Comparison of ENCODE assay signal across 18 cellular contexts in genomic region chr2:215918901-215919585, GRCh38.
DNase-seq lines count a peak whose midpoint lies in the region; ATAC-seq and TF ChIP-seq lines count a peak whose summit lies in the region.
"Had no signal": no experiment of that assay in that cellular context is flagged by ENCODE, and none has a peak within 500 bp of the region (broad histone marks: within the 10 kb centered on the region; RNA-seq: fewer than 3 reads in every experiment).

No MANE protein-coding gene starts in this region.

- no CpG with 5 or more reads among the region's 3 CpGs for WGBS in H9 (ENCODE audit: extremely low coverage, insufficient read length, low lambda C conversion rate)
- 47% methylated on average over 3 of the region's 3 CpGs for WGBS in hepatocyte (ENCODE audit: low lambda C conversion rate, missing lambda C conversion rate)
- 66 to 78% (median 69%) methylated on average over 3 of the region's 3 CpGs for WGBS in adrenal gland, 4 donors

- H3K27me3 ChIP-seq in H9 (ENCODE audit: insufficient read depth, low read length) (no peaks in the 10 kb centered on the region), hepatocyte (no peaks in the 10 kb centered on the region), stomach smooth muscle (ENCODE audit: control insufficient read depth in 1 of 2, insufficient read depth in 2 of 2, low read length in 2 of 2) (no peaks in the 10 kb centered on the region), adrenal gland (no peaks in the 10 kb centered on the region)
- H3K27me3 ChIP-seq: BLaER1, cardiac muscle cell, uterus had no signal

- H4K5ac ChIP-seq in H9 (ENCODE audit: insufficient read length, low read depth, low read length) = no peak overlapping the region

- H3K27ac ChIP-seq in H9 (ENCODE audit: insufficient read length, low read depth, low read length) = no peak overlapping the region
- H3K27ac ChIP-seq in hepatocyte = peak overlapping the region; percentile 38
- H3K27ac ChIP-seq in stomach smooth muscle (ENCODE audit: low read length) = peak overlapping the region; percentile 41
- H3K27ac ChIP-seq in adrenal gland = no peak overlapping the region
- H3K27ac ChIP-seq: BLaER1 had no signal

- H3K56ac ChIP-seq in H9 (ENCODE audit: insufficient read length, low read depth, low read length) = no peak overlapping the region

- no peak overlapping the region for H2BK12ac ChIP-seq in H9 (ENCODE audit: insufficient read length, low read depth, low read length)

- no peak for DNase-seq in H9
- DNase-seq in hepatocyte (ENCODE audit: low spot score) = no peak
- no peak for DNase-seq in adrenal gland
- no peak for DNase-seq in cerebellum (ENCODE audit: low spot score)
- no peak for DNase-seq in endothelial cell (ENCODE audit: low spot score)
- DNase-seq: activated CD8-positive, alpha-beta memory T cell treated with anti-CD3 and anti-CD28 coated beads, Interleukin-2, amount 50 U/mL, for 48 hours; activated naive CD4-positive, alpha-beta T cell treated with anti-CD3 and anti-CD28 coated beads, Interleukin-2, amount 10 ng/mL, durations not matched to agents 7 days and 5 days; midbrain; NCI-H187 treated with DMSO at 0.1 percent for 48 hours; NCI-H524 treated with DMSO at 0.1 percent for 48 hours; stimulated activated naive CD4-positive, alpha-beta T cell treated with Interleukin-2 at 50 U/mL for 16 hours; T-helper 17 cell; uterus had no signal

- H3K27ac Mint-ChIP-seq in H9 (peak overlapping the region in 2 of 3 experiments; percentile 32 to 70; a peak in 5 of 7 replicates), endothelial cell (ENCODE audit: unreplicated experiment) (no peak overlapping the region)
- H3K27ac Mint-ChIP-seq: activated naive CD4-positive, alpha-beta T cell treated with anti-CD3 and anti-CD28 coated beads, Interleukin-2, amount 10 ng/mL, durations not matched to agents 7 days and 5 days; T-helper 17 cell had no signal

- H4K20me1 ChIP-seq in H9 (ENCODE audit: control insufficient read depth, insufficient read depth, insufficient read length) = no peaks in the 10 kb centered on the region
- H4K20me1 ChIP-seq in hepatocyte (ENCODE audit: insufficient read depth, poor library complexity, severe bottlenecking) = no peaks in the 10 kb centered on the region
- H4K20me1 ChIP-seq: BLaER1 had no signal

- no peaks in the 10 kb centered on the region for H3K9me2 ChIP-seq in hepatocyte (replicated peaks; ENCODE audit: insufficient read depth)

- TF ChIP-seq CTCF in H9 (conservative IDR thresholded peaks at IDR 0.05) (no peak), hepatocyte (IDR thresholded peaks at IDR 0.05; ENCODE audit: poor library complexity) (no peak), adrenal gland (IDR thresholded peaks at IDR 0.05) (no peak), endothelial cell (IDR thresholded peaks at IDR 0.05; ENCODE audit: unreplicated experiment) (no peak)

- no peaks in the 10 kb centered on the region for H3K79me1 ChIP-seq in H9 (ENCODE audit: insufficient read depth, low read depth, low read length, poor library complexity, severe bottlenecking)

- ATAC-seq in SK-N-SH treated with all-trans-retinoic acid at 6 μM for 48 hours = peak; percentile 9; the same call in 2 of the 3 replicates
- no peak for ATAC-seq in GM18517 (IDR thresholded peaks at IDR 0.05; ENCODE audit: unreplicated experiment)
- ATAC-seq: T-helper 17 cell had no signal

- H3K36me3 ChIP-seq in hepatocyte (replicated peaks; ENCODE audit: insufficient read depth, low read depth) = no peaks in the 10 kb centered on the region
- no peaks in the 10 kb centered on the region for H3K36me3 ChIP-seq in stomach smooth muscle (ENCODE audit: control insufficient read depth in 2 of 2, insufficient read depth in 2 of 2, low read length in 2 of 2)
- no peaks in the 10 kb centered on the region for H3K36me3 ChIP-seq in adrenal gland (replicated peaks in 1 of 2)
- H3K36me3 ChIP-seq: BLaER1, cardiac muscle cell, uterus had no signal

- H2AFZ ChIP-seq in H9 (ENCODE audit: low read length) (no peak overlapping the region), hepatocyte (peak overlapping the region; percentile 21)

- no peak overlapping the region for H3K23ac ChIP-seq in H9 (ENCODE audit: insufficient read length, low read depth, low read length)

- no peak overlapping the region for H4K91ac ChIP-seq in H9 (ENCODE audit: insufficient read length, low read depth, low read length)

- H3K4me2 ChIP-seq in H9 (ENCODE audit: insufficient read depth, insufficient read length, low read length) (no peak overlapping the region), hepatocyte (peak overlapping the region; percentile 7)
- H3K4me2 ChIP-seq: BLaER1 had no signal

- intact Hi-C loops in adrenal gland (cut with DNase I) = loop anchor here (5.0 to 10.0 kb wide), 2 partner anchors 464 to 467 kb away; no protein-coding TSS in a partner anchor

- H2BK20ac ChIP-seq in H9 (ENCODE audit: low read depth, low read length, poor library complexity, severe bottlenecking) = no peak overlapping the region

- TF ChIP-seq POLR2A in adrenal gland (IDR thresholded peaks at IDR 0.05) = no peak

- peaks cover 39 to 63% of the 10 kb centered on the region in 2 experiments for H3K4me1 Mint-ChIP-seq in H9
- peaks cover 3% of the 10 kb centered on the region for H3K4me1 Mint-ChIP-seq in endothelial cell (ENCODE audit: unreplicated experiment)

- H3K4me3 Mint-ChIP-seq in H9 (no peak overlapping the region), endothelial cell (ENCODE audit: unreplicated experiment) (no peak overlapping the region)
- H3K4me3 Mint-ChIP-seq: activated naive CD4-positive, alpha-beta T cell treated with anti-CD3 and anti-CD28 coated beads, Interleukin-2, amount 10 ng/mL, durations not matched to agents 7 days and 5 days; T-helper 17 cell had no signal

- H3K27me3 Mint-ChIP-seq in H9 (ENCODE audit: low read depth) (peaks cover 2% of the 10 kb centered on the region; the same call in 1 of the 2 replicates), endothelial cell (ENCODE audit: unreplicated experiment) (peaks cover 8% of the 10 kb centered on the region)

- peaks cover 2% of the 10 kb centered on the region for H3K23me2 ChIP-seq in H9 (ENCODE audit: insufficient read length, low read depth, low read length, poor library complexity, severe bottlenecking)

- H3K9me3 Mint-ChIP-seq in H9 (peaks cover 0 to 2% of the 10 kb centered on the region in 2 experiments; a peak in 1 of 5 replicates), endothelial cell (ENCODE audit: unreplicated experiment) (no peaks in the 10 kb centered on the region)
- H3K9me3 Mint-ChIP-seq: activated naive CD4-positive, alpha-beta T cell treated with anti-CD3 and anti-CD28 coated beads, Interleukin-2, amount 10 ng/mL, durations not matched to agents 7 days and 5 days had no signal

- H3K9ac ChIP-seq in H9 (ENCODE audit: extremely low read depth, insufficient read length, low read length) = no peak overlapping the region
- no peak overlapping the region for H3K9ac ChIP-seq in stomach smooth muscle (ENCODE audit: low read length in 2 of 2)
- H3K9ac ChIP-seq: BLaER1 had no signal

- H2AK5ac ChIP-seq in H9 (ENCODE audit: insufficient read length, low read length) = no peak overlapping the region

- H4K8ac ChIP-seq in H9 (replicated peaks; ENCODE audit: insufficient read length, low read depth, low read length) = no peak overlapping the region

- no peak overlapping the region for H3T11ph ChIP-seq in H9 (ENCODE audit: low read length)

- no peak overlapping the region for H3K4me3 ChIP-seq in hepatocyte
- peak overlapping the region in 1 of 2 donors; percentile 7 for H3K4me3 ChIP-seq in stomach smooth muscle (ENCODE audit: low read length in 2 of 2)
- H3K4me3 ChIP-seq in adrenal gland = no peak overlapping the region
- H3K4me3 ChIP-seq: BLaER1, cardiac muscle cell, uterus had no signal

- H3K9me3 ChIP-seq in H9 (ENCODE audit: control insufficient read depth, low read depth, low read length) (no peaks in the 10 kb centered on the region), hepatocyte (ENCODE audit: low read depth) (no peaks in the 10 kb centered on the region), stomach smooth muscle (ENCODE audit: control insufficient read depth in 2 of 2, low read length in 2 of 2) (no peaks in the 10 kb centered on the region), adrenal gland (replicated peaks in 1 of 3) (no peaks in the 10 kb centered on the region)
- H3K9me3 ChIP-seq: BLaER1, uterus had no signal

- H3K36me3 Mint-ChIP-seq in H9 (ENCODE audit: insufficient read depth in 1 of 3, low read depth in 3 of 3) (peaks cover 0 to 3% (median 0%) of the 10 kb centered on the region in 3 experiments; a peak in 1 of 7 replicates), endothelial cell (ENCODE audit: low read depth, unreplicated experiment) (no peaks in the 10 kb centered on the region)
- H3K36me3 Mint-ChIP-seq: activated naive CD4-positive, alpha-beta T cell treated with anti-CD3 and anti-CD28 coated beads, Interleukin-2, amount 10 ng/mL, durations not matched to agents 7 days and 5 days had no signal

- no peak overlapping the region for H2BK120ac ChIP-seq in H9 (ENCODE audit: low read depth, low read length, poor library complexity, severe bottlenecking)

- H3K4ac ChIP-seq in H9 (ENCODE audit: low read depth, low read length) = no peak overlapping the region

- H3K18ac ChIP-seq in H9 (ENCODE audit: insufficient read length, low read depth, low read length) = no peak overlapping the region

- peaks cover 4% of the 10 kb centered on the region; the same call in 1 of the 2 replicates for H3K4me1 ChIP-seq in H9 (ENCODE audit: insufficient read depth, low read length)
- H3K4me1 ChIP-seq in hepatocyte (ENCODE audit: insufficient read depth) = peaks cover 22% of the 10 kb centered on the region
- peaks cover 11% of the 10 kb centered on the region for H3K4me1 ChIP-seq in stomach smooth muscle (ENCODE audit: control insufficient read depth, insufficient read depth, low read length)
- H3K4me1 ChIP-seq in adrenal gland (replicated peaks in 1 of 2) = no peaks in the 10 kb centered on the region
- H3K4me1 ChIP-seq: BLaER1, uterus had no signal

- H3K79me2 ChIP-seq in H9 (ENCODE audit: insufficient read depth, low read length) = no peaks in the 10 kb centered on the region
- H3K79me2 ChIP-seq in hepatocyte = no peaks in the 10 kb centered on the region

- H2BK15ac ChIP-seq in H9 (ENCODE audit: low read depth, low read length) = no peak overlapping the region; the same call in 1 of the 2 replicates

- H3K14ac ChIP-seq in H9 (ENCODE audit: insufficient read depth, low read length) = no peak overlapping the region

- H2BK5ac ChIP-seq in H9 (ENCODE audit: insufficient read length, low read length) = no peak overlapping the region

TF ChIP-seq in SK-N-SH treated with all-trans-retinoic acid at 6 μM for 48 hours, 23 proteins besides CTCF, POLR2A, EP300 and RAD21 (continues in another document):
- TF ChIP-seq CREB5 (CRISPR knock-in tag; IDR thresholded peaks at IDR 0.05; ENCODE audit: low read depth) = no peak

Comparison
In these comparisons a context has a peak if more than half of its experiments do, and no peak if none do; other contexts are left out.
1. H3K27ac ChIP-seq: peak in hepatocyte (single experiment) and stomach smooth muscle (single experiment); none in H9 (single experiment) and adrenal gland (0 of 5).